Comparison of ENCODE assay signal across 17 cellular contexts in genomic region chr1:111131693-111132092, GRCh38. TPM values are rescaled to one million over a fixed set of nuclear protein-coding genes. Genes with fewer than 3 reads are reported as not detected.
A peak's percentile ranks its signal among the peaks of the same experiment; 100 is the strongest.
DNase-seq lines count a peak whose midpoint lies in the region; ATAC-seq and TF ChIP-seq lines count a peak whose summit lies in the region.
"Had no signal": no experiment of that assay in that cellular context is flagged by ENCODE, and none has a peak within 500 bp of the region (broad histone marks: within the 10 kb centered on the region; RNA-seq: fewer than 3 reads in every experiment).

No MANE protein-coding gene starts in this region.

- H3K27ac Mint-ChIP-seq in MCF 10A (ENCODE audit: low read depth, unreplicated experiment), result peak overlapping the region; percentile 13
- peak overlapping the region; percentile 92 for H3K27ac Mint-ChIP-seq in dendritic cell treated with granulocyte-macrophage colony-stimulating factor and Interleukin-4, amounts not matched to agents 40 ng/mL and 50 ng/mL, for 4 days
- H3K27ac Mint-ChIP-seq: H9 had no signal

- no peak for ATAC-seq in HG02571 (IDR thresholded peaks at IDR 0.05; ENCODE audit: unreplicated experiment)

- no peak overlapping the region for H2AFZ ChIP-seq in OCI-LY7 (ENCODE audit: low read length)

- H3K27me3 ChIP-seq in breast epithelium, result no peaks in the 10 kb centered on the region
- H3K27me3 ChIP-seq: BLaER1 treated with 17β-estradiol and CSF1 and Interleukin-3, amounts not matched to agents 10 nM and 100 nM had no signal

- H3K4me1 Mint-ChIP-seq in MCF 10A (ENCODE audit: insufficient read depth, unreplicated experiment), result peaks cover 5% of the 10 kb centered on the region
- peaks cover 68% of the 10 kb centered on the region for H3K4me1 Mint-ChIP-seq in dendritic cell treated with granulocyte-macrophage colony-stimulating factor and Interleukin-4, amounts not matched to agents 40 ng/mL and 50 ng/mL, for 4 days (ENCODE audit: low read depth)

- H3K4me1 ChIP-seq in breast epithelium, result no peaks in the 10 kb centered on the region
- H3K4me1 ChIP-seq in OCI-LY7 (ENCODE audit: insufficient read depth, low read length, poor library complexity, severe bottlenecking), result peaks cover 85% of the 10 kb centered on the region

- H3K36me3 Mint-ChIP-seq in MCF 10A (ENCODE audit: insufficient read depth, unreplicated experiment), result peaks cover 53% of the 10 kb centered on the region
- H3K36me3 Mint-ChIP-seq in dendritic cell treated with granulocyte-macrophage colony-stimulating factor and Interleukin-4, amounts not matched to agents 40 ng/mL and 50 ng/mL, for 4 days (ENCODE audit: low read depth), result peaks cover 76% of the 10 kb centered on the region

- no peaks in the 10 kb centered on the region for H3K9me3 Mint-ChIP-seq in MCF 10A (ENCODE audit: unreplicated experiment)
- no peaks in the 10 kb centered on the region for H3K9me3 Mint-ChIP-seq in dendritic cell treated with granulocyte-macrophage colony-stimulating factor and Interleukin-4, amounts not matched to agents 40 ng/mL and 50 ng/mL, for 4 days
- H3K9me3 Mint-ChIP-seq: H9 had no signal

- H3K36me3 ChIP-seq in breast epithelium (no peaks in the 10 kb centered on the region), OCI-LY7 (ENCODE audit: insufficient read depth, low read length) (peaks cover 47% of the 10 kb centered on the region)

- intact Hi-C loops in MCF 10A (cut with micrococcal nuclease) (no loop called here), breast epithelium (cut with DNase I; ENCODE audit: low total_unique reads) (no loop called here), OCI-LY7 (cut with micrococcal nuclease; ENCODE audit: unreplicated experiment) (loop anchor here (5.0 to 10.0 kb wide), 2 partner anchors 376 to 623 kb away; partner anchors contain the start of gene DDX20)
- intact Hi-C loops in dendritic cell treated with granulocyte-macrophage colony-stimulating factor and Interleukin-4, amounts not matched to agents 40 ng/mL and 50 ng/mL, for 4 days (cut with micrococcal nuclease), result no loop called here

- H3K4me3 Mint-ChIP-seq in MCF 10A (ENCODE audit: unreplicated experiment), result no peak overlapping the region
- H3K4me3 Mint-ChIP-seq in dendritic cell treated with granulocyte-macrophage colony-stimulating factor and Interleukin-4, amounts not matched to agents 40 ng/mL and 50 ng/mL, for 4 days, result no peak overlapping the region
- H3K4me3 Mint-ChIP-seq: H9 had no signal

- no peaks in the 10 kb centered on the region for H3K27me3 Mint-ChIP-seq in MCF 10A (ENCODE audit: insufficient read depth, unreplicated experiment)
- no peaks in the 10 kb centered on the region for H3K27me3 Mint-ChIP-seq in dendritic cell treated with granulocyte-macrophage colony-stimulating factor and Interleukin-4, amounts not matched to agents 40 ng/mL and 50 ng/mL, for 4 days

- no peaks in the 10 kb centered on the region for H3K9me2 ChIP-seq in OCI-LY7 (ENCODE audit: insufficient read depth, low read length)

- peak overlapping the region; percentile 49 for H3K4me2 ChIP-seq in OCI-LY7 (ENCODE audit: low read length)

- H3K9me3 ChIP-seq in breast epithelium (no peaks in the 10 kb centered on the region), OCI-LY7 (ENCODE audit: low read length) (no peaks in the 10 kb centered on the region)

- CTCF ChIA-PET in MCF 10A (lab: Yijun Ruan, JAX) (interaction anchor here (1.7 kb wide), 1 partner anchor 101 kb away, joined by 9 read pairs; no protein-coding TSS in a partner anchor), OCI-LY7 (lab: Charles Lee; ENCODE audit: unreplicated experiment) (no interaction called here)

- no peak for TF ChIP-seq CTCF in MCF 10A (IDR thresholded peaks at IDR 0.05; ENCODE audit: unreplicated experiment)
- TF ChIP-seq CTCF in breast epithelium (IDR thresholded peaks at IDR 0.05), result no peak
- TF ChIP-seq CTCF in OCI-LY7 (conservative IDR thresholded peaks at IDR 0.05; ENCODE audit: low read length), result no peak

- BruUV-seq in MCF 10A (replicated peaks; lab: Mats Ljungman, UMichigan) (no TSS peak), OCI-LY7 (replicated peaks; lab: Mats Ljungman, UMichigan) (no TSS peak)

- H3K27ac ChIP-seq in breast epithelium (no peak overlapping the region), OCI-LY7 (ENCODE audit: low read depth, low read length, poor library complexity, severe bottlenecking) (peak overlapping the region; percentile 98)
- H3K27ac ChIP-seq: HL-60 had no signal

- peaks cover 27% of the 10 kb centered on the region; the same call in 1 of the 2 replicates for H3K79me2 ChIP-seq in OCI-LY7 (ENCODE audit: insufficient read depth, low read depth, low read length)

- H3K4me3 ChIP-seq in breast epithelium, result no peak overlapping the region
- H3K4me3 ChIP-seq in OCI-LY7 (ENCODE audit: low read depth, low read length, poor library complexity, severe bottlenecking), result no peak overlapping the region
- H3K4me3 ChIP-seq: BLaER1 treated with 17β-estradiol and CSF1 and Interleukin-3, amounts not matched to agents 10 nM and 100 nM had no signal

- in situ Hi-C loops in ACHN (cut with HindIII; ENCODE audit: low pct_ligation_motif_present, low pct_unique_long_range_greater_than_20kb, low sequenced_read_pairs), result no loop called here

- H4K20me1 ChIP-seq in OCI-LY7 (ENCODE audit: insufficient read depth, low read length), result no peaks in the 10 kb centered on the region
- H4K20me1 ChIP-seq: BLaER1 treated with 17β-estradiol and CSF1 and Interleukin-3, amounts not matched to agents 10 nM and 100 nM had no signal

- POLR2A ChIA-PET in MCF 10A (lab: Yijun Ruan, JAX), result interaction anchor here (0.7 kb wide), 1 partner anchor 9 kb away, joined by 3 read pairs; the partner anchor contains the start of genes CEPT1 and DRAM2
- POLR2A ChIA-PET in OCI-LY7 (lab: Charles Lee), result interaction anchor here (0.7 to 3.3 kb wide), 8 partner anchors 13 to 258 kb away, joined by 3 to 27 read pairs (median 3); no protein-coding TSS in a partner anchor

- DNase-seq in MCF 10A (ENCODE audit: unreplicated experiment), result no peak
- no peak for DNase-seq in breast epithelium (ENCODE audit: low spot score in 2 of 2)
- no peak for DNase-seq in OCI-LY7 (ENCODE audit: low spot score)
- DNase-seq in ACHN, result no peak
- DNase-seq in NCI-H524 treated with DMSO at 0.1 percent for 48 hours (lab: John Stamatoyannopoulos, UW), result no peak
- no peak for DNase-seq in NCI-H2107 treated with DMSO at 0.1 percent for 48 hours (lab: John Stamatoyannopoulos, UW; ENCODE audit: unreplicated experiment)
- DNase-seq: DMS 273 treated with DMSO at 0.1 percent for 48 hours, H9, NCI-H1417 treated with DMSO at 0.1 percent for 48 hours, NCI-H1930, NCI-H2171, NCI-H446 treated with DMSO at 0.1 percent for 48 hours, NCI-H748 treated with DMSO at 0.1 percent for 48 hours had no signal

- TF ChIP-seq POLR2A in breast epithelium (IDR thresholded peaks at IDR 0.05), result no peak

RNA-seq across cellular contexts. Expression of gene DRAM2, which starts 8.2 kb away (rescaled TPM):
- total RNA-seq in MCF 10A (2022), result 30.5 and 32.1 TPM in 2 replicates
- total RNA-seq in breast epithelium, result 100 to 1,000 TPM in 1 of 3 donors, 10 to 100 TPM in 2; 51.5 to 122 (median 74.5) TPM
- total RNA-seq in OCI-LY7 (2014; rRNA removed; shearing (Covaris generic)), result 75.2 and 84.2 TPM in 2 replicates
- 83.5 and 87.9 TPM in 2 replicates for total RNA-seq in OCI-LY7 (2022)

RNA-seq across cellular contexts. Expression of gene CEPT1, which starts 8.3 kb away (rescaled TPM):
- total RNA-seq in MCF 10A (2022) (43.1 and 45.0 TPM in 2 replicates), breast epithelium (10 to 100 TPM; 49.8 to 67.7 (median 62.5) TPM), OCI-LY7 (2022) (59.0 TPM in 2 replicates)
- 41.5 and 44.9 TPM in 2 replicates for total RNA-seq in OCI-LY7 (2014; rRNA removed; shearing (Covaris generic))
